ENCODE assay signal across 8 cellular contexts in the genomic region with DNA sequence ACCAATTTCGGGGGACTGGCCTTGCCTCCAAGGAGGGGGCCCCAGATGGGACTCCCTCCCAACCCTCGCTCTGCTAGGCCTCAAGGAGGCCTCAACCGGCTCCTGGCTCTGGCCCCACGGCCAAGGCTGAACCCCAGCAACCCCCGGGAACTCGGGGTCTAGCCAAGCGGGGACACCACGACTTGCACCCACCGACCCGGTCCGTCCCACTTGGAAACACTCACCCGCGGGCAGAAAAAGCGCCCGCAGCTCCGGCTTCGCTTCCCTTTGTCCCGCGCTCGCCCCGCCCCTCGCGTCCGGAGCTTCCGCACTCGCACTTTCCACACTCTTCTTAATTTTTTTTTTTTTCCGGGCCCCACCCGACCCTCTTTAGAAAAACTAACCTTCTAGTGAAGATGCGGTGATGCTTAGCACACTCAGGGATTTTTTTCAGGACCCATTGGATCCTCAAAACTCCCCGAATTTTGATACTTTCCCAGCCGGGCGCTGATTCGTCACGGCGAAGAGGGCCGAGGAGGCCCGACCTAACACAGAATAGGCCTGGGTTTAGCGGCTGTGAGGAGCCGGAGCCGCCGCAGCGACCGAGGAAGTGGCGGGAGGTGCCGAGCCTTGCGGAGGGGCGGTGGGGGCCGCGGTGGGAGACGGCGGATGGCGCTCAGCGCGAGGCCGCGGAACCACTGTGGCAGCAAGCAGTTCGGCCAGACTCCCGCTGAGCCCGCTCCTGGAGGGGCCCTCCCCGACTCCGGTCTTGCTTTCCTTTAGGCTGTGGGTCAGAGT. TPM values are rescaled to one million over a fixed set of nuclear protein-coding genes. Genes with fewer than 3 reads are reported as not detected.
DNase-seq lines count a peak whose midpoint lies in the region; ATAC-seq, FAIRE-seq and TF ChIP-seq lines count a peak whose summit lies in the region.

A gene (minus strand): TSS at position 270 of the 777 bp plus-strand sequence. CDS start 2,016 bp downstream, outside the sequence.

- H3K4me3 ChIP-seq in A549 (peak within 1 kb of the TSS; percentile 79), HepG2 (replicated peaks in 1 of 3; ENCODE audit: insufficient read depth in 1 of 3, low read depth in 2 of 3, low read length in 3 of 3) (peak within 1 kb of the TSS; percentile 97)

- H3K27ac ChIP-seq in A549 = peak within 1 kb of the TSS; percentile 91 to 92
- peak within 1 kb of the TSS; percentile 96 for H3K27ac ChIP-seq in HepG2 (ENCODE audit: extremely low read length, insufficient read depth, low read length)

- CTCF ChIA-PET in A549 (lab: Yijun Ruan, JAX) (interaction anchor here (0.6 to 3.2 kb wide), 7 partner anchors 12 to 1020 kb away, joined by 3 to 18 read pairs (median 5); a partner anchor contains a TSS), HepG2 (lab: Yijun Ruan, JAX; ENCODE audit: low intra/inter-chr PET ratio, low total read pairs) (no interaction called here)

- peak within 1 kb of the TSS; percentile 99 for H3K9ac ChIP-seq in HepG2 (ENCODE audit: insufficient read depth, low read depth, low read length)

- peaks cover 0 to 4% of the 10 kb centered on the region in 2 experiments; a peak in 1 of 5 replicates for H3K27me3 ChIP-seq in HepG2 (ENCODE audit: control insufficient read depth in 1 of 2, insufficient read depth in 2 of 2, low read length in 2 of 2)

- TF ChIP-seq EP300 in A549 (IDR thresholded peaks at IDR 0.05) (no peak), HepG2 (IDR thresholded peaks at IDR 0.05; ENCODE audit: low read depth in 2 of 2, low read length in 2 of 2) (peak in 1 of 2 experiments; percentile 49; a peak in 1 of 4 replicates), HepG2 (CRISPR knock-in tag; IDR thresholded peaks at IDR 0.05; ENCODE audit: borderline replicate concordance) (no peak; the same call in 1 of the 2 replicates)

- peak; percentile 72 to 87 for DNase-seq in A549 (ENCODE audit: low read depth in 1 of 2, low spot score in 1 of 2)
- DNase-seq in NCI-H524 treated with DMSO at 0.1 percent for 48 hours (lab: John Stamatoyannopoulos, UW) = peak; percentile 33
- DNase-seq in activated CD4-positive, alpha-beta T cell treated with anti-CD3 and anti-CD28 coated beads, Interleukin-2, amount 50 U/mL, for 4 hours = peak; percentile 62 to 65
- peak; percentile 82 for DNase-seq in dermis blood vessel endothelial cell
- DNase-seq in HepG2 (ENCODE audit: low spot score) = peak; percentile 66
- peak; percentile 41 for DNase-seq in stimulated activated CD4-positive, alpha-beta T cell treated with anti-CD3 and anti-CD28 coated beads, Interleukin-2, amount 100 ng/mL, for 4 hours (ENCODE audit: low read depth)

- POLR2A ChIA-PET in A549 (lab: Yijun Ruan, JAX) (interaction anchor here (0.6 to 2.0 kb wide), 11 partner anchors 20 to 1040 kb away, joined by 3 to 6 read pairs (median 4); no protein-coding TSS in a partner anchor), HepG2 (lab: Yijun Ruan, JAX) (interaction anchor here (0.7 to 2.8 kb wide), 13 partner anchors 8 to 1041 kb away, joined by 3 to 16 read pairs (median 4); a partner anchor contains a TSS)

- no peak for FAIRE-seq in A549 (lab: Jason Lieb, UNC)
- no peak for FAIRE-seq in HepG2 (lab: Jason Lieb, UNC)

- BruUV-seq in HepG2 (replicated peaks; lab: Mats Ljungman, UMichigan) = no TSS peak

- peaks cover 45% of the 10 kb centered on the region for H3K79me2 ChIP-seq in HepG2 (ENCODE audit: insufficient read depth, low read length)

- ATAC-seq in A549 = peak; percentile 87 to 89
- ATAC-seq in GM18867 (IDR thresholded peaks at IDR 0.05; ENCODE audit: unreplicated experiment) = peak; percentile 60
- peak; percentile 62 for ATAC-seq in HG03196 (IDR thresholded peaks at IDR 0.05; ENCODE audit: unreplicated experiment)
- ATAC-seq in HepG2 = peak; percentile 91

- peak within 1 kb of the TSS; percentile 96 for H3K4me2 ChIP-seq in A549
- H3K4me2 ChIP-seq in HepG2 (ENCODE audit: low read depth, low read length) = peak within 1 kb of the TSS; percentile 84

- H3K4me1 ChIP-seq in A549 = peaks cover 26% of the 10 kb centered on the region
- H3K4me1 ChIP-seq in HepG2 (ENCODE audit: insufficient read depth, low read length) = peaks cover 41% of the 10 kb centered on the region

- in situ Hi-C loops in HepG2 (cut with HindIII; ENCODE audit: extremely low pct_ligation_motif_present, low pct_unique_long_range_greater_than_20kb) = no loop called here

- no peaks in the 10 kb centered on the region for H4K20me1 ChIP-seq in HepG2 (ENCODE audit: insufficient read depth, low read length)

- intact Hi-C loops in HepG2 (cut with micrococcal nuclease; ENCODE audit: unreplicated experiment) = no loop called here

- 3% methylated on average over 48 of the region's 61 CpGs for WGBS in A549 (ENCODE audit: missing lambda C conversion rate)
- 1% methylated on average over 43 of the region's 61 CpGs for WGBS in HepG2 (ENCODE audit: low lambda C conversion rate)

- peaks cover 0 to 21% of the 10 kb centered on the region in 2 experiments; a peak in 3 of 5 replicates for H3K36me3 ChIP-seq in HepG2 (replicated peaks in 1 of 2; ENCODE audit: control insufficient read depth in 1 of 2, insufficient read depth in 2 of 2, low read length in 2 of 2)

- TF ChIP-seq RAD21 in A549 (conservative IDR thresholded peaks at IDR 0.05 in 1 of 2, IDR thresholded peaks at IDR 0.05 in 1 of 2) (no peak; a peak in 1 of 5 replicates), HepG2 (CRISPR knock-in tag; IDR thresholded peaks at IDR 0.05) (no peak)

- TF ChIP-seq POLR2A in A549 (IDR thresholded peaks at IDR 0.05; ENCODE audit: low read length) = peak; percentile 70
- peak in 1 of 2 experiments; percentile 58; a peak in 3 of 4 replicates for TF ChIP-seq POLR2A in HepG2 (IDR thresholded peaks at IDR 0.05; ENCODE audit: insufficient read depth in 1 of 2, low read depth in 2 of 2, low read length in 2 of 2)

- TF ChIP-seq CTCF in A549 (IDR thresholded peaks at IDR 0.05) (no peak), HepG2 (CRISPR knock-in tag; IDR thresholded peaks at IDR 0.05) (no peak)

- H3K9me3 ChIP-seq in A549 (no peaks in the 10 kb centered on the region), HepG2 (ENCODE audit: low read length) (no peaks in the 10 kb centered on the region)

- H2AFZ ChIP-seq in HepG2 (ENCODE audit: low read length) = peak within 1 kb of the TSS; percentile 94

TF ChIP-seq in A549, 52 proteins besides CTCF, POLR2A, EP300 and RAD21 (continues in another document):
- TF ChIP-seq KDM5A (IDR thresholded peaks at IDR 0.05) (peak; percentile 40), TFCP2L1 (CRISPR knock-in tag; IDR thresholded peaks at IDR 0.05) (no peak), FOSB (CRISPR knock-in tag; IDR thresholded peaks at IDR 0.05) (no peak), HOXA7 (CRISPR knock-in tag; IDR thresholded peaks at IDR 0.05) (no peak), CBX8 (IDR thresholded peaks at IDR 0.05) (no peak), CHD4 (IDR thresholded peaks at IDR 0.05; ENCODE audit: borderline replicate concordance) (no peak), GATA3 (IDR thresholded peaks at IDR 0.05; ENCODE audit: borderline replicate concordance) (no peak), JUN (IDR thresholded peaks at IDR 0.05) (peak; percentile 70 to 85; a peak in 3 of 5 replicates), CHD2 (IDR thresholded peaks at IDR 0.05; ENCODE audit: low read length, partially characterized antibody) (no peak), PHF8 (IDR thresholded peaks at IDR 0.05; ENCODE audit: borderline replicate concordance, low read depth) (peak; percentile 100)

TF ChIP-seq in HepG2, 621 proteins besides CTCF, POLR2A, EP300 and RAD21 (continues in another document):
- 0 out of 2 replicates have a peak, but pooled peaks have one; percentile 63 for TF ChIP-seq PRMT3 (CRISPR knock-in tag; IDR thresholded peaks at IDR 0.05; ENCODE audit: borderline replicate concordance, low read depth)
- TF ChIP-seq ZNF121 (CRISPR knock-in tag; IDR thresholded peaks at IDR 0.05) = peak; percentile 65; the same call in 1 of the 2 replicates
- peak; percentile 83 for TF ChIP-seq ZNF274 (CRISPR knock-in tag; IDR thresholded peaks at IDR 0.05)
- peak; percentile 81 for TF ChIP-seq ZNF329 (CRISPR knock-in tag; IDR thresholded peaks at IDR 0.05; ENCODE audit: low read depth)
- no peak; the same call in 1 of the 2 replicates for TF ChIP-seq PPARG (CRISPR knock-in tag; conservative IDR thresholded peaks at IDR 0.05)

RNA-seq across cellular contexts. Expression of the gene that starts here (rescaled TPM):
- polyA plus RNA-seq in A549 (2011; rRNA removed) (87.9 and 111 TPM in 2 replicates), A549 (2017; fragmentation: RNase III; extraction: RNeasy Plus Mini Kit Qiagen cat#74134 plus additional on column Dnase treatment) (109 to 116 TPM (median 114 TPM) in 3 replicates), HepG2 (2011; rRNA removed) (34.6 and 43.5 TPM in 2 replicates)
- polyA plus RNA-seq in A549 (2012; cell fraction: cytosol; rRNA removed) = 33.9 and 40.3 TPM in 2 replicates
- polyA plus RNA-seq in A549 (2012; cell fraction: nucleus; rRNA removed) = 12.6 and 21.5 TPM in 2 replicates
- 50.9 and 67.7 TPM in 2 replicates for polyA minus RNA-seq in A549 (2011; rRNA and poly(A)+ RNA removed)
- total RNA-seq in dermis blood vessel endothelial cell (91.9 and 102 TPM in 2 replicates), HepG2 (2016; rRNA removed; fragmentation: Illumina TruSeq; extraction: Trizol) (127 and 168 TPM in 2 replicates)
- total RNA-seq in HepG2 (2016; cell fraction: cytosol; rRNA removed; fragmentation: Illumina TruSeq; extraction: Trizol; ENCODE audit: low read depth) = 29.3 and 32.5 TPM in 2 replicates
- 131 and 158 TPM in 2 replicates for total RNA-seq in HepG2 (2016; cell fraction: insoluble cytoplasmic fraction; rRNA removed; fragmentation: Illumina TruSeq; extraction: Trizol)
- total RNA-seq in HepG2 (2016; cell fraction: membrane; rRNA removed; fragmentation: Illumina TruSeq; extraction: Trizol) = 43.0 and 52.4 TPM in 2 replicates
- total RNA-seq in HepG2 (2016; cell fraction: nucleus; rRNA removed; fragmentation: Illumina TruSeq; extraction: Trizol) = 127 and 130 TPM in 2 replicates
- polyA plus RNA-seq in HepG2 (2011; cell fraction: cytosol; rRNA removed) = 18.5 and 25.3 TPM in 2 replicates
- polyA plus RNA-seq in HepG2 (2011; cell fraction: nucleus; rRNA removed) = 28.3 and 35.1 TPM in 2 replicates
- 73.1 and 98.6 TPM in 2 replicates for polyA plus RNA-seq in HepG2 (2012)
- 23.9 and 24.7 TPM in 2 replicates for polyA plus RNA-seq in HepG2 (2016; cell fraction: cytosol; fragmentation: Illumina TruSeq; extraction: Trizol; ENCODE audit: low read depth)
- 212 and 228 TPM in 2 replicates for polyA plus RNA-seq in HepG2 (2016; cell fraction: insoluble cytoplasmic fraction; fragmentation: Illumina TruSeq; extraction: Trizol; ENCODE audit: low read depth)
- polyA plus RNA-seq in HepG2 (2016; cell fraction: membrane; fragmentation: Illumina TruSeq; extraction: Trizol; ENCODE audit: low read depth) = 29.4 and 33.5 TPM in 2 replicates
- 131 and 136 TPM in 2 replicates for polyA plus RNA-seq in HepG2 (2016; cell fraction: nucleus; fragmentation: Illumina TruSeq; extraction: Trizol; ENCODE audit: insufficient read depth, low read depth)
- polyA minus RNA-seq in HepG2 (2011; rRNA and poly(A)+ RNA removed; ENCODE audit: low replicate concordance) = 17.7 and 44.6 TPM in 2 replicates
- polyA minus RNA-seq in HepG2 (2011; cell fraction: cytosol; rRNA and poly(A)+ RNA removed) = 18.0 and 20.6 TPM in 2 replicates
- polyA minus RNA-seq in HepG2 (2011; cell fraction: nucleus; rRNA and poly(A)+ RNA removed) = 170 and 179 TPM in 2 replicates

Comparison
In these comparisons a context has a peak if more than half of its experiments do, and no peak if none do; other contexts are left out.
1. Peak in every context shown above with its lines: DNase-seq, ATAC-seq, H3K4me3 ChIP-seq and H3K27ac ChIP-seq.